In the genomic region with DNA sequence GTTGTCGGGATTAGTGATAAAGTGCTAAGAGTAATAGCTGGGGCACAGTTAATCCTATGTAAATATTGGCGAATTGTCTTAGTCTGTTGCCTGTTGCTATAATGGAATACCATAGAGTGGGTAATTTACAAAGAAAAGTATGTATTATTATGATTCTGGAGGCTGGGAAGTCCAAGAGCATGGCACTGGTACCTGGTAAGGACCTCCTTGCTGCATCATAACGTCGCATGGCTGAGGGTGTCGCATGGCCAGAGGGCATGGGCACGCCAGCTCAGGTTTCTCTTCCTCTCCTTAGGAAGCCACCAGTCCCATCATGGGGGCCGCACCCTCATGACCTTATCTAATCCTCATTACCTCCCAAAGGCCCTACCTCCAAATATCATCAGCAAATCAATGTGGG, we compare ENCODE assay signal across 33 cellular contexts. TPM values are rescaled to one million over a fixed set of nuclear protein-coding genes. Genes with fewer than 3 reads are reported as not detected.
"Had no signal": no experiment of that assay in that cellular context is flagged by ENCODE, and none has a peak within 500 bp of the region (broad histone marks: within the 10 kb centered on the region; RNA-seq: fewer than 3 reads in every experiment).

No MANE protein-coding gene starts in this region.

- DNase-seq: activated CD4-positive, alpha-beta memory T cell treated with anti-CD3 and anti-CD28 coated beads for 36 hours; activated CD4-positive, alpha-beta T cell treated with anti-CD3 and anti-CD28 coated beads for 36 hours; activated CD4-positive, alpha-beta T cell treated with anti-CD3 and anti-CD28 coated beads, Interleukin-2, amount 10 ng/mL, durations not matched to agents 24 days and 14 days; activated CD4-positive, CD25-positive, alpha-beta regulatory T cell; activated CD4-positive, CD25-positive, alpha-beta regulatory T cell treated with anti-CD3 and anti-CD28 coated beads, Interleukin-2, amount 50 U/mL, for 72 hours; activated CD8-positive, alpha-beta T cell treated with anti-CD3 and anti-CD28 coated beads, Interleukin-2, amount 10 ng/mL, durations not matched to agents 7 days and 5 days; activated gamma-delta T cell; activated naive CD4-positive, alpha-beta T cell; activated naive CD4-positive, alpha-beta T cell treated with anti-CD3 and anti-CD28 coated beads, Interleukin-2, amount 50 U/mL, for 16 hours; activated naive CD8-positive, alpha-beta T cell treated with anti-CD3 and anti-CD28 coated beads for 36 hours; activated naive CD8-positive, alpha-beta T cell treated with anti-CD3 and anti-CD28 coated beads, Interleukin-2, amount 50 U/mL, for 24 hours; activated T-cell treated with anti-CD3 and anti-CD28 coated beads, Interleukin-2, amount 50 U/mL, for 1 hour; adrenal gland; amygdala; aorta; body of pancreas; caudate nucleus; cortex of kidney; dermis blood vessel endothelial cell; effector CD4-positive, alpha-beta T cell; effector memory CD8-positive, alpha-beta T cell; erythroblast; foreskin keratinocyte; gastrocnemius medialis; glutamatergic neuron; heart left ventricle; T-helper 1 cell; T-helper 17 cell; T1000 had no signal

- H3K27ac ChIP-seq: body of pancreas, esophagus muscularis mucosa, foreskin keratinocyte, gastrocnemius medialis, heart left ventricle had no signal

- H3K9me3 ChIP-seq: adrenal gland, gastrocnemius medialis had no signal

- H3K36me3 ChIP-seq: adrenal gland, esophagus muscularis mucosa, gastrocnemius medialis, heart left ventricle had no signal

- H3K9me3 Mint-ChIP-seq: effector memory CD8-positive, alpha-beta T cell had no signal

- H3K27me3 Mint-ChIP-seq: activated CD4-positive, alpha-beta memory T cell treated with anti-CD3 and anti-CD28 coated beads for 36 hours; activated CD4-positive, alpha-beta T cell treated with anti-CD3 and anti-CD28 coated beads for 36 hours; activated CD4-positive, alpha-beta T cell treated with anti-CD3 and anti-CD28 coated beads, Interleukin-2, amount 10 ng/mL, durations not matched to agents 24 days and 14 days; activated naive CD8-positive, alpha-beta T cell treated with anti-CD3 and anti-CD28 coated beads for 36 hours; activated naive CD8-positive, alpha-beta T cell treated with anti-CD3 and anti-CD28 coated beads, Interleukin-2, amount 50 U/mL, for 24 hours; T-helper 17 cell had no signal

- H3K4me3 Mint-ChIP-seq: activated CD4-positive, alpha-beta memory T cell treated with anti-CD3 and anti-CD28 coated beads for 36 hours; activated CD4-positive, alpha-beta T cell treated with anti-CD3 and anti-CD28 coated beads for 36 hours; activated CD4-positive, alpha-beta T cell treated with anti-CD3 and anti-CD28 coated beads, Interleukin-2, amount 10 ng/mL, durations not matched to agents 24 days and 14 days; activated CD8-positive, alpha-beta T cell treated with anti-CD3 and anti-CD28 coated beads, Interleukin-2, amount 10 ng/mL, durations not matched to agents 7 days and 5 days; activated naive CD8-positive, alpha-beta T cell treated with anti-CD3 and anti-CD28 coated beads for 36 hours; activated naive CD8-positive, alpha-beta T cell treated with anti-CD3 and anti-CD28 coated beads, Interleukin-2, amount 50 U/mL, for 24 hours; activated T-helper 1 cell treated with anti-CD3 and anti-CD28 coated beads, Interleukin-12 subunit alpha, Interleukin-12 subunit beta, Interleukin-2, Interleukin-4 antibody, amounts not matched to agents 30 ng/mL and 10 ng/mL and 1 ng/mL, durations not matched to agents 14 hours and 24 hours and 36 hours; effector memory CD8-positive, alpha-beta T cell; T-helper 17 cell; T-helper 2 cell treated with Interferon-gamma antibody and Interleukin-4, amounts not matched to agents 5 μg/mL and 100 μg/mL, for 36 hours had no signal

- H3K4me3 ChIP-seq: adrenal gland, body of pancreas, esophagus muscularis mucosa, gastrocnemius medialis, heart left ventricle had no signal

- FAIRE-seq: colon had no signal

- H3K4me1 ChIP-seq: adrenal gland, body of pancreas, esophagus muscularis mucosa, foreskin keratinocyte, gastrocnemius medialis, heart left ventricle had no signal

- H3K27ac Mint-ChIP-seq: activated CD4-positive, alpha-beta memory T cell treated with anti-CD3 and anti-CD28 coated beads for 36 hours; activated CD4-positive, alpha-beta T cell treated with anti-CD3 and anti-CD28 coated beads for 36 hours; activated CD4-positive, alpha-beta T cell treated with anti-CD3 and anti-CD28 coated beads, Interleukin-2, amount 10 ng/mL, durations not matched to agents 24 days and 14 days; activated CD8-positive, alpha-beta T cell treated with anti-CD3 and anti-CD28 coated beads, Interleukin-2, amount 10 ng/mL, durations not matched to agents 7 days and 5 days; activated naive CD8-positive, alpha-beta T cell treated with anti-CD3 and anti-CD28 coated beads for 36 hours; activated naive CD8-positive, alpha-beta T cell treated with anti-CD3 and anti-CD28 coated beads, Interleukin-2, amount 50 U/mL, for 24 hours; activated T-helper 1 cell treated with anti-CD3 and anti-CD28 coated beads, Interleukin-12 subunit alpha, Interleukin-12 subunit beta, Interleukin-2, Interleukin-4 antibody, amounts not matched to agents 30 ng/mL and 10 ng/mL and 1 ng/mL, durations not matched to agents 14 hours and 24 hours and 36 hours; effector memory CD8-positive, alpha-beta T cell; T-helper 17 cell; T-helper 2 cell treated with Interferon-gamma antibody and Interleukin-4, amounts not matched to agents 5 μg/mL and 100 μg/mL, for 36 hours had no signal

- ATAC-seq: activated CD4-positive, alpha-beta T cell treated with anti-CD3 and anti-CD28 coated beads for 36 hours; activated CD8-positive, alpha-beta T cell treated with anti-CD3 and anti-CD28 coated beads, Interleukin-2, amount 10 ng/mL, durations not matched to agents 7 days and 5 days; activated naive CD8-positive, alpha-beta T cell treated with anti-CD3 and anti-CD28 coated beads, Interleukin-2, amount 50 U/mL, for 24 hours; body of pancreas; effector memory CD8-positive, alpha-beta T cell; foreskin keratinocyte; gastrocnemius medialis; heart left ventricle; T-helper 17 cell had no signal

RNA-seq across cellular contexts. Expression of gene IRF4, which starts 29.7 kb away (rescaled TPM):
- total RNA-seq: dermis blood vessel endothelial cell, foreskin keratinocyte had no signal
- polyA plus RNA-seq: foreskin keratinocyte had no signal
